Comparison of ENCODE assay signal across 2 cellular contexts in the genomic region with DNA sequence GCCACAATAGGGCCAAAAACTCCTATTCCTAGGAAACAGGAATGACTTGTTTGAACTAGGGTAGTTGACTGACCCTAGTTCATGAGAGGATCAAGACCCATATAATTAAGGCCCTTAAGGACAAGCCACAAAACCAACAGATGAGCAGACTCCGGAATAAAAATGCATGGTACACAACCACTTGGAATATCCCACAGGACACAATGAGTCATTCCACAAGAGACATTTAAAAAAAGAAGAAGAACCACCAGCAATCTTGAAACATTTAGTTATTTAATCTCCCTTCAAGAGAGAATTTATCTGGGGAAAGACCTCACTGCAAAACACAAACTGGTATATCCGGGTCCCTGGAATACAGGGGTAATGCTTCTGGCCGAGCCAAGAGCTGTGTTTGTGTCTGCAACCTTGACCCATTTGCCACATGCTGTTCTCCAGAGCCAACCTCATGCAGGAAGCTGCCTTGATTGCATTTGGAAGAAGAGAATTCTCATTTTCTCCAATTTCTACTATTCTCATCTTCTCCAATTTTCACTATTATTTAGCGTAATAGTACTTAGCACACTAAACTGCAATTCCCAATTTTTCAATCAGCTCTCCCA.
TF ChIP-seq lines count a peak whose summit lies in the region.

No MANE protein-coding gene starts in this region.

TF ChIP-seq in GM23338, 12 proteins besides CTCF, POLR2A, EP300 and RAD21:
- TF ChIP-seq, protein P1, sequence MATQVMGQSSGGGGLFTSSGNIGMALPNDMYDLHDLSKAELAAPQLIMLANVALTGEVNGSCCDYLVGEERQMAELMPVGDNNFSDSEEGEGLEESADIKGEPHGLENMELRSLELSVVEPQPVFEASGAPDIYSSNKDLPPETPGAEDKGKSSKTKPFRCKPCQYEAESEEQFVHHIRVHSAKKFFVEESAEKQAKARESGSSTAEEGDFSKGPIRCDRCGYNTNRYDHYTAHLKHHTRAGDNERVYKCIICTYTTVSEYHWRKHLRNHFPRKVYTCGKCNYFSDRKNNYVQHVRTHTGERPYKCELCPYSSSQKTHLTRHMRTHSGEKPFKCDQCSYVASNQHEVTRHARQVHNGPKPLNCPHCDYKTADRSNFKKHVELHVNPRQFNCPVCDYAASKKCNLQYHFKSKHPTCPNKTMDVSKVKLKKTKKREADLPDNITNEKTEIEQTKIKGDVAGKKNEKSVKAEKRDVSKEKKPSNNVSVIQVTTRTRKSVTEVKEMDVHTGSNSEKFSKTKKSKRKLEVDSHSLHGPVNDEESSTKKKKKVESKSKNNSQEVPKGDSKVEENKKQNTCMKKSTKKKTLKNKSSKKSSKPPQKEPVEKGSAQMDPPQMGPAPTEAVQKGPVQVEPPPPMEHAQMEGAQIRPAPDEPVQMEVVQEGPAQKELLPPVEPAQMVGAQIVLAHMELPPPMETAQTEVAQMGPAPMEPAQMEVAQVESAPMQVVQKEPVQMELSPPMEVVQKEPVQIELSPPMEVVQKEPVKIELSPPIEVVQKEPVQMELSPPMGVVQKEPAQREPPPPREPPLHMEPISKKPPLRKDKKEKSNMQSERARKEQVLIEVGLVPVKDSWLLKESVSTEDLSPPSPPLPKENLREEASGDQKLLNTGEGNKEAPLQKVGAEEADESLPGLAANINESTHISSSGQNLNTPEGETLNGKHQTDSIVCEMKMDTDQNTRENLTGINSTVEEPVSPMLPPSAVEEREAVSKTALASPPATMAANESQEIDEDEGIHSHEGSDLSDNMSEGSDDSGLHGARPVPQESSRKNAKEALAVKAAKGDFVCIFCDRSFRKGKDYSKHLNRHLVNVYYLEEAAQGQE (IDR thresholded peaks at IDR 0.05; ENCODE audit: unreplicated experiment), result no peak
- TF ChIP-seq, protein P2, sequence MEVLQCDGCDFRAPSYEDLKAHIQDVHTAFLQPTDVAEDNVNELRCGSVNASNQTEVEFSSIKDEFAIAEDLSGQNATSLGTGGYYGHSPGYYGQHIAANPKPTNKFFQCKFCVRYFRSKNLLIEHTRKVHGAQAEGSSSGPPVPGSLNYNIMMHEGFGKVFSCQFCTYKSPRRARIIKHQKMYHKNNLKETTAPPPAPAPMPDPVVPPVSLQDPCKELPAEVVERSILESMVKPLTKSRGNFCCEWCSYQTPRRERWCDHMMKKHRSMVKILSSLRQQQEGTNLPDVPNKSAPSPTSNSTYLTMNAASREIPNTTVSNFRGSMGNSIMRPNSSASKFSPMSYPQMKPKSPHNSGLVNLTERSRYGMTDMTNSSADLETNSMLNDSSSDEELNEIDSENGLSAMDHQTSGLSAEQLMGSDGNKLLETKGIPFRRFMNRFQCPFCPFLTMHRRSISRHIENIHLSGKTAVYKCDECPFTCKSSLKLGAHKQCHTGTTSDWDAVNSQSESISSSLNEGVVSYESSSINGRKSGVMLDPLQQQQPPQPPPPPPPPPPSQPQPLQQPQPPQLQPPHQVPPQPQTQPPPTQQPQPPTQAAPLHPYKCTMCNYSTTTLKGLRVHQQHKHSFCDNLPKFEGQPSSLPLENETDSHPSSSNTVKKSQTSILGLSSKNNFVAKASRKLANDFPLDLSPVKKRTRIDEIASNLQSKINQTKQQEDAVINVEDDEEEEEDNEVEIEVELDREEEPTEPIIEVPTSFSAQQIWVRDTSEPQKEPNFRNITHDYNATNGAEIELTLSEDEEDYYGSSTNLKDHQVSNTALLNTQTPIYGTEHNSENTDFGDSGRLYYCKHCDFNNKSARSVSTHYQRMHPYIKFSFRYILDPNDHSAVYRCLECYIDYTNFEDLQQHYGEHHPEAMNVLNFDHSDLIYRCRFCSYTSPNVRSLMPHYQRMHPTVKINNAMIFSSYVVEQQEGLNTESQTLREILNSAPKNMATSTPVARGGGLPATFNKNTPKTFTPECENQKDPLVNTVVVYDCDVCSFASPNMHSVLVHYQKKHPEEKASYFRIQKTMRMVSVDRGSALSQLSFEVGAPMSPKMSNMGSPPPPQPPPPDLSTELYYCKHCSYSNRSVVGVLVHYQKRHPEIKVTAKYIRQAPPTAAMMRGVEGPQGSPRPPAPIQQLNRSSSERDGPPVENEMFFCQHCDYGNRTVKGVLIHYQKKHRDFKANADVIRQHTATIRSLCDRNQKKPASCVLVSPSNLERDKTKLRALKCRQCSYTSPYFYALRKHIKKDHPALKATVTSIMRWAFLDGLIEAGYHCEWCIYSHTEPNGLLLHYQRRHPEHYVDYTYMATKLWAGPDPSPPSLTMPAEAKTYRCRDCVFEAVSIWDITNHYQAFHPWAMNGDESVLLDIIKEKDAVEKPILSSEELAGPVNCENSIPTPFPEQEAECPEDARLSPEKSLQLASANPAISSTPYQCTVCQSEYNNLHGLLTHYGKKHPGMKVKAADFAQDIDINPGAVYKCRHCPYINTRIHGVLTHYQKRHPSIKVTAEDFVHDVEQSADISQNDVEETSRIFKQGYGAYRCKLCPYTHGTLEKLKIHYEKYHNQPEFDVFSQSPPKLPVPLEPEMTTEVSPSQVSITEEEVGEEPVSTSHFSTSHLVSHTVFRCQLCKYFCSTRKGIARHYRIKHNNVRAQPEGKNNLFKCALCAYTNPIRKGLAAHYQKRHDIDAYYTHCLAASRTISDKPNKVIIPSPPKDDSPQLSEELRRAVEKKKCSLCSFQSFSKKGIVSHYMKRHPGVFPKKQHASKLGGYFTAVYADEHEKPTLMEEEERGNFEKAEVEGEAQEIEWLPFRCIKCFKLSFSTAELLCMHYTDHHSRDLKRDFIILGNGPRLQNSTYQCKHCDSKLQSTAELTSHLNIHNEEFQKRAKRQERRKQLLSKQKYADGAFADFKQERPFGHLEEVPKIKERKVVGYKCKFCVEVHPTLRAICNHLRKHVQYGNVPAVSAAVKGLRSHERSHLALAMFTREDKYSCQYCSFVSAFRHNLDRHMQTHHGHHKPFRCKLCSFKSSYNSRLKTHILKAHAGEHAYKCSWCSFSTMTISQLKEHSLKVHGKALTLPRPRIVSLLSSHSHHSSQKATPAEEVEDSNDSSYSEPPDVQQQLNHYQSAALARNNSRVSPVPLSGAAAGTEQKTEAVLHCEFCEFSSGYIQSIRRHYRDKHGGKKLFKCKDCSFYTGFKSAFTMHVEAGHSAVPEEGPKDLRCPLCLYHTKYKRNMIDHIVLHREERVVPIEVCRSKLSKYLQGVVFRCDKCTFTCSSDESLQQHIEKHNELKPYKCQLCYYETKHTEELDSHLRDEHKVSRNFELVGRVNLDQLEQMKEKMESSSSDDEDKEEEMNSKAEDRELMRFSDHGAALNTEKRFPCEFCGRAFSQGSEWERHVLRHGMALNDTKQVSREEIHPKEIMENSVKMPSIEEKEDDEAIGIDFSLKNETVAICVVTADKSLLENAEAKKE (CRISPR knock-in tag; IDR thresholded peaks at IDR 0.05), result no peak
- TF ChIP-seq STAT1 (IDR thresholded peaks at IDR 0.05; ENCODE audit: unreplicated experiment) (no peak), CREB1 (CRISPR knock-in tag; IDR thresholded peaks at IDR 0.05; ENCODE audit: low read depth) (no peak), EZH2phosphoT487 (IDR thresholded peaks at IDR 0.05; ENCODE audit: unreplicated experiment) (no peak), ZNF114 (CRISPR knock-in tag; IDR thresholded peaks at IDR 0.05) (no peak), ZNF331 (CRISPR knock-in tag; IDR thresholded peaks at IDR 0.05; ENCODE audit: low read depth) (no peak)
TF ChIP-seq in GM23338: peak in this region for 0.

TF ChIP-seq in K562, 482 proteins besides CTCF, POLR2A, EP300 and RAD21 (continued from another document):
- TF ChIP-seq, protein P3, sequence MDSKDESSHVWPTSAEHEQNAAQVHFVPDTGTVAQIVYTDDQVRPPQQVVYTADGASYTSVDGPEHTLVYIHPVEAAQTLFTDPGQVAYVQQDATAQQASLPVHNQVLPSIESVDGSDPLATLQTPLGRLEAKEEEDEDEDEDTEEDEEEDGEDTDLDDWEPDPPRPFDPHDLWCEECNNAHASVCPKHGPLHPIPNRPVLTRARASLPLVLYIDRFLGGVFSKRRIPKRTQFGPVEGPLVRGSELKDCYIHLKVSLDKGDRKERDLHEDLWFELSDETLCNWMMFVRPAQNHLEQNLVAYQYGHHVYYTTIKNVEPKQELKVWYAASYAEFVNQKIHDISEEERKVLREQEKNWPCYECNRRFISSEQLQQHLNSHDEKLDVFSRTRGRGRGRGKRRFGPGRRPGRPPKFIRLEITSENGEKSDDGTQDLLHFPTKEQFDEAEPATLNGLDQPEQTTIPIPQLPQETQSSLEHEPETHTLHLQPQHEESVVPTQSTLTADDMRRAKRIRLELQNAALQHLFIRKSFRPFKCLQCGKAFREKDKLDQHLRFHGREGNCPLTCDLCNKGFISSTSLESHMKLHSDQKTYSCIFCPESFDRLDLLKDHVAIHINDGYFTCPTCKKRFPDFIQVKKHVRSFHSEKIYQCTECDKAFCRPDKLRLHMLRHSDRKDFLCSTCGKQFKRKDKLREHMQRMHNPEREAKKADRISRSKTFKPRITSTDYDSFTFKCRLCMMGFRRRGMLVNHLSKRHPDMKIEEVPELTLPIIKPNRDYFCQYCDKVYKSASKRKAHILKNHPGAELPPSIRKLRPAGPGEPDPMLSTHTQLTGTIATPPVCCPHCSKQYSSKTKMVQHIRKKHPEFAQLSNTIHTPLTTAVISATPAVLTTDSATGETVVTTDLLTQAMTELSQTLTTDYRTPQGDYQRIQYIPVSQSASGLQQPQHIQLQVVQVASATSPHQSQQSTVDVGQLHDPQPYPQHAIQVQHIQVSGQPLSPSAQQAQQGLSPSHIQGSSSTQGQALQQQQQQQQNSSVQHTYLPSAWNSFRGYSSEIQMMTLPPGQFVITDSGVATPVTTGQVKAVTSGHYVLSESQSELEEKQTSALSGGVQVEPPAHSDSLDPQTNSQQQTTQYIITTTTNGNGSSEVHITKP (IDR thresholded peaks at IDR 0.05; ENCODE audit: partially characterized antibody), result peak; percentile 45
